In genomic region chr18:22470511-22471181, GRCh38 we compare ENCODE assay signal across 10 cellular contexts. TPM values are rescaled to one million over a fixed set of nuclear protein-coding genes. Genes with fewer than 3 reads are reported as not detected.
DNase-seq lines count a peak whose midpoint lies in the region; ATAC-seq and TF ChIP-seq lines count a peak whose summit lies in the region.
"Had no signal": no experiment of that assay in that cellular context is flagged by ENCODE, and none has a peak within 500 bp of the region (broad histone marks: within the 10 kb centered on the region; RNA-seq: fewer than 3 reads in every experiment).

No MANE protein-coding gene starts in this region.

- peak overlapping the region; percentile 59 to 81; a peak in 3 of 4 replicates for H4K8ac ChIP-seq in IMR-90 (ENCODE audit: low read depth in 2 of 2, low read length in 2 of 2)

- H2BK120ac ChIP-seq in IMR-90 (ENCODE audit: low read depth, low read length), result peak overlapping the region; percentile 86

- peak overlapping the region; percentile 89 for H2BK5ac ChIP-seq in IMR-90 (ENCODE audit: low read depth, low read length, poor library complexity, severe bottlenecking)

- BruUV-seq in IMR-90 (replicated peaks; lab: Mats Ljungman, UMichigan), result no TSS peak

- H3K27ac ChIP-seq in IMR-90 (ENCODE audit: insufficient read depth, low read length), result peak overlapping the region; percentile 72
- peak overlapping the region in 2 of 3 donors; percentile 10 to 11 for H3K27ac ChIP-seq in right lobe of liver
- peak overlapping the region; percentile 78 to 84 for H3K27ac ChIP-seq in tibial artery

- H3K27me3 ChIP-seq in IMR-90 (ENCODE audit: control insufficient read depth, insufficient read depth, low read length) (no peaks in the 10 kb centered on the region), right lobe of liver (no peaks in the 10 kb centered on the region), tibial artery (no peaks in the 10 kb centered on the region), HAP-1 (ENCODE audit: low read depth) (no peaks in the 10 kb centered on the region)

- H3K18ac ChIP-seq in IMR-90 (ENCODE audit: low read depth, low read length), result peak overlapping the region; percentile 31

- peak overlapping the region; percentile 89 for H3K4ac ChIP-seq in IMR-90 (ENCODE audit: low read depth, low read length)

- TF ChIP-seq CTCF in IMR-90 (conservative IDR thresholded peaks at IDR 0.05; ENCODE audit: low read depth, low read length) (no peak), right lobe of liver (IDR thresholded peaks at IDR 0.05) (no peak), tibial artery (IDR thresholded peaks at IDR 0.05) (no peak)

- no peak for TF ChIP-seq POLR2A in IMR-90 (IDR thresholded peaks at IDR 0.05; ENCODE audit: low read depth, low read length)
- no peak for TF ChIP-seq POLR2A in right lobe of liver (IDR thresholded peaks at IDR 0.05)

- H2AK9ac ChIP-seq in IMR-90 (replicated peaks; ENCODE audit: low read depth, low read length, poor library complexity), result peak overlapping the region; percentile 93

- DNase-seq in IMR-90, result peak; percentile 73
- peak; percentile 39 for DNase-seq in dedifferentiated amniotic fluid mesenchymal stem cell (ENCODE audit: extremely low spot score)
- DNase-seq in right lobe of liver, result no peak
- DNase-seq in tibial artery, result peak; percentile 43 to 80
- no peak for DNase-seq in NCI-H2081 treated with DMSO at 0.1 percent for 48 hours (lab: John Stamatoyannopoulos, UW)
- no peak for DNase-seq in activated CD4-positive, alpha-beta T cell treated with anti-CD3 and anti-CD28 coated beads for 4 hours
- DNase-seq in HAP-1 (ENCODE audit: low spot score in 2 of 2), result no peak
- DNase-seq: NCI-H1694; stimulated activated naive B cell treated with anti-CD40 and anti-IgM and Interleukin-4, amounts not matched to agents 10 μg/mL and 1 μg/mL and 100 μg/mL, for 72 hours had no signal

- in situ Hi-C loops in IMR-90 (cut with MboI; ENCODE audit: low sequenced_read_pairs) (no loop called here), HAP-1 (cut with MboI; ENCODE audit: low sequenced_read_pairs) (no loop called here)

- no peaks in the 10 kb centered on the region for H3K79me1 ChIP-seq in IMR-90 (ENCODE audit: low read depth in 1 of 2, low read length in 2 of 2)

- H3K4me3 ChIP-seq in IMR-90 (ENCODE audit: insufficient read depth, low read depth, low read length), result no peak overlapping the region
- no peak overlapping the region for H3K4me3 ChIP-seq in right lobe of liver
- H3K4me3 ChIP-seq in tibial artery, result no peak overlapping the region
- no peak overlapping the region for H3K4me3 ChIP-seq in HAP-1

- dilution Hi-C loops in IMR-90 (cut with HindIII; ENCODE audit: low sequenced_read_pairs, unreplicated experiment), result no loop called here

- WGBS in IMR-90 (ENCODE audit: extremely low coverage in 2 of 2, insufficient read length in 1 of 2), 2 experiments, result 3% methylated on average over 6 of the region's 11 CpGs; no CpG with 5 or more reads in 1 of the 2 experiments
- WGBS in right lobe of liver (ENCODE audit: insufficient coverage, low coverage, low lambda C conversion rate, missing lambda C conversion rate), result 32% methylated on average over 8 of the region's 11 CpGs

- H2AFZ ChIP-seq in IMR-90 (replicated peaks; ENCODE audit: low read length, poor library complexity), result peak overlapping the region; percentile 77

- H3K36me3 ChIP-seq in IMR-90 (ENCODE audit: control insufficient read depth, insufficient read depth, low read length) (no peaks in the 10 kb centered on the region), right lobe of liver (no peaks in the 10 kb centered on the region), tibial artery (no peaks in the 10 kb centered on the region), HAP-1 (replicated peaks) (no peaks in the 10 kb centered on the region)

- H3K14ac ChIP-seq in IMR-90 (replicated peaks; ENCODE audit: low read depth, low read length), result peak overlapping the region; percentile 78

- ATAC-seq in IMR-90 (ENCODE audit: low read depth) (peak; percentile 2), right lobe of liver (peak; percentile 16 to 38 (median 30))
- ATAC-seq: stimulated activated naive B cell treated with anti-CD40 and anti-IgM and Interleukin-4, amounts not matched to agents 10 μg/mL and 1 μg/mL and 100 μg/mL, for 72 hours had no signal

- peaks cover 6% of the 10 kb centered on the region for H3K9me3 ChIP-seq in IMR-90 (ENCODE audit: control insufficient read depth, insufficient read depth, low read length)
- H3K9me3 ChIP-seq in right lobe of liver, result no peaks in the 10 kb centered on the region
- no peaks in the 10 kb centered on the region for H3K9me3 ChIP-seq in tibial artery
- H3K9me3 ChIP-seq in HAP-1, result no peaks in the 10 kb centered on the region; the same call in 1 of the 2 replicates

- CTCF ChIA-PET in IMR-90 (lab: Yijun Ruan, JAX), result interaction anchor here (1.3 kb wide), 1 partner anchor 92 kb away, joined by 3 read pairs; no protein-coding TSS in a partner anchor

- H4K20me1 ChIP-seq in IMR-90 (ENCODE audit: insufficient read depth, low read length), result no peaks in the 10 kb centered on the region

- peak overlapping the region; percentile 26 for H3K9ac ChIP-seq in IMR-90 (ENCODE audit: low read depth, low read length)

- TF ChIP-seq RAD21 in IMR-90 (IDR thresholded peaks at IDR 0.05; ENCODE audit: low read length), result no peak

- H2BK20ac ChIP-seq in IMR-90 (ENCODE audit: low read depth, low read length), result peak overlapping the region; percentile 81

- H3K4me1 ChIP-seq in IMR-90 (ENCODE audit: control insufficient read depth, insufficient read depth, low read length) (peaks cover 36% of the 10 kb centered on the region), right lobe of liver (peaks cover 0 to 26% (median 13%) of the 10 kb centered on the region in 4 donors), tibial artery (peaks cover 0 to 73% (median 54%) of the 10 kb centered on the region in 4 donors), HAP-1 (no peaks in the 10 kb centered on the region; the same call in 1 of the 2 replicates)

- H2AK5ac ChIP-seq in IMR-90 (ENCODE audit: low read depth, low read length), result peak overlapping the region; percentile 92

- H4K91ac ChIP-seq in IMR-90 (ENCODE audit: insufficient read depth, low read depth, low read length), result peak overlapping the region; percentile 89

- intact Hi-C loops in IMR-90 (cut with micrococcal nuclease), result no loop called here
- intact Hi-C loops in right lobe of liver (cut with DNase I), result no loop called here
- intact Hi-C loops in tibial artery (cut with DNase I; ENCODE audit: low total_unique reads), result loop anchor here (5.0 kb wide), 1 partner anchor 87 kb away; no protein-coding TSS in a partner anchor

- H4K5ac ChIP-seq in IMR-90 (ENCODE audit: low read depth, low read length), result peak overlapping the region; percentile 26

- H3K56ac ChIP-seq in IMR-90 (ENCODE audit: extremely low read depth, insufficient read depth, low read length), result peak overlapping the region; percentile 64

- H3K9me1 ChIP-seq in IMR-90 (ENCODE audit: insufficient read depth, low read length), result peaks cover 21% of the 10 kb centered on the region

- POLR2A ChIA-PET in IMR-90 (lab: Charles Lee; ENCODE audit: unreplicated experiment), result no interaction called here

- H3K4me2 ChIP-seq in IMR-90 (ENCODE audit: low read depth, low read length), result peak overlapping the region; percentile 45

- H3K23ac ChIP-seq in IMR-90 (ENCODE audit: low read depth, low read length), result peak overlapping the region; percentile 75

- H2BK15ac ChIP-seq in IMR-90 (ENCODE audit: low read depth, low read length), result peak overlapping the region; percentile 87; the same call in 2 of the 3 replicates

TF ChIP-seq in IMR-90, 13 proteins besides CTCF, POLR2A, EP300 and RAD21:
- TF ChIP-seq RCOR1 (IDR thresholded peaks at IDR 0.05; ENCODE audit: insufficient replicate concordance, low read length) (no peak), NFE2L2 (IDR thresholded peaks at IDR 0.05; ENCODE audit: low read depth, low read length) (no peak)
TF ChIP-seq in IMR-90: peak in this region for 0.

RNA-seq across cellular contexts. Expression of gene CTAGE1, which starts 52.9 kb away (rescaled TPM):
- total RNA-seq in IMR-90 (2012; rRNA removed), result under 0.01 TPM in 1 of 2 replicates, not detected in the other
- 0.09 and 0.10 TPM in 2 replicates for polyA plus RNA-seq in IMR-90 (2012; rRNA removed)
- 0.03 TPM in 1 of 2 replicates, not detected in the other for polyA plus RNA-seq in IMR-90 (2012; cell fraction: cytosol; rRNA removed)
- polyA plus RNA-seq in IMR-90 (2012; cell fraction: nucleus; rRNA removed; ENCODE audit: low replicate concordance), result 0.06 TPM in 1 of 2 replicates, not detected in the other
- not detected for total RNA-seq in right lobe of liver
- total RNA-seq: HT1080 had no signal

Comparison
In these comparisons a context has a peak if more than half of its experiments do, and no peak if none do; other contexts are left out.
1. DNase-seq: peak in IMR-90 (single experiment), dedifferentiated amniotic fluid mesenchymal stem cell (single experiment) and tibial artery (2 of 2); none in right lobe of liver (0 of 3), NCI-H2081 treated with DMSO at 0.1 percent for 48 hours (single experiment), activated CD4-positive, alpha-beta T cell treated with anti-CD3 and anti-CD28 coated beads for 4 hours (0 of 2) and HAP-1 (0 of 2).
2. H3K27ac ChIP-seq: peak in every context shown above with its lines; median percentile 81 in tibial artery; 72 in IMR-90; 10 in right lobe of liver.